ENCODE assay signal across 11 cellular contexts in genomic region chr18:22694954-22695353, GRCh38.
DNase-seq lines count a peak whose midpoint lies in the region; TF ChIP-seq lines count a peak whose summit lies in the region.
"Had no signal": no experiment of that assay in that cellular context is flagged by ENCODE, and none has a peak within 500 bp of the region (broad histone marks: within the 10 kb centered on the region; RNA-seq: fewer than 3 reads in every experiment).

No MANE protein-coding gene starts in this region.

- H2AFZ ChIP-seq in hepatocyte = no peak overlapping the region

- peak overlapping the region; percentile 40 to 84 (median 66) for H3K27ac ChIP-seq in adrenal gland
- H3K27ac ChIP-seq in hepatocyte = peak overlapping the region; percentile 80
- peak overlapping the region; percentile 23 to 69 for H3K27ac ChIP-seq in uterus
- H3K27ac ChIP-seq: 22Rv1 had no signal

- H3K9me2 ChIP-seq in hepatocyte (replicated peaks; ENCODE audit: insufficient read depth) = no peaks in the 10 kb centered on the region

- TF ChIP-seq POLR2A in adrenal gland (IDR thresholded peaks at IDR 0.05) = peak in 1 of 2 donors; percentile 80
- no peak for TF ChIP-seq POLR2A in uterus (IDR thresholded peaks at IDR 0.05)

- H3K4me3 ChIP-seq in adrenal gland (peak overlapping the region in 1 of 4 donors; percentile 22), hepatocyte (no peak overlapping the region), uterus (no peak overlapping the region)

- no peaks in the 10 kb centered on the region for H4K20me1 ChIP-seq in hepatocyte (ENCODE audit: insufficient read depth, poor library complexity, severe bottlenecking)

- WGBS in adrenal gland, 4 donors = 38 to 62% (median 44%) methylated on average over 8 of the region's 8 CpGs
- 40% methylated on average over 8 of the region's 8 CpGs for WGBS in hepatocyte (ENCODE audit: low lambda C conversion rate, missing lambda C conversion rate)

- peak; percentile 6 for DNase-seq in NOMO-1 treated with DMSO at 0.1 percent for 48 hours (lab: John Stamatoyannopoulos, UW; ENCODE audit: unreplicated experiment)
- no peak for DNase-seq in NOMO-1 treated with dmso at 0.1 percent for 144 hours (lab: John Stamatoyannopoulos, UW; ENCODE audit: unreplicated experiment)
- DNase-seq in adrenal gland = peak; percentile 86 to 95 (median 95)
- DNase-seq in hepatocyte (ENCODE audit: low spot score) = peak; percentile 90
- DNase-seq in uterus = peak; percentile 85 to 91
- DNase-seq in SK-N-DZ (ENCODE audit: low spot score) = no peak
- no peak for DNase-seq in NCI-H146 treated with DMSO at 0.1 percent for 48 hours (lab: John Stamatoyannopoulos, UW; ENCODE audit: unreplicated experiment)
- no peak for DNase-seq in NCI-H1105 treated with DMSO at 0.1 percent for 48 hours (lab: John Stamatoyannopoulos, UW)
- DNase-seq: activated CD4-positive, alpha-beta T cell treated with anti-CD3 and anti-CD28 coated beads, Interleukin-2, amount 10 ng/mL, durations not matched to agents 24 days and 14 days; NCI-H2171 treated with DMSO at 0.1 percent for 48 hours had no signal

- H3K27me3 ChIP-seq in adrenal gland (no peaks in the 10 kb centered on the region), hepatocyte (no peaks in the 10 kb centered on the region), uterus (no peaks in the 10 kb centered on the region)

- H3K4me1 ChIP-seq in adrenal gland (replicated peaks in 1 of 2) (peaks cover 16 to 24% of the 10 kb centered on the region in 2 donors), hepatocyte (ENCODE audit: insufficient read depth) (peaks cover 31% of the 10 kb centered on the region), uterus (peaks cover 0 to 6% of the 10 kb centered on the region in 2 donors)

- no peaks in the 10 kb centered on the region for H3K9me3 ChIP-seq in adrenal gland (replicated peaks in 1 of 3)
- H3K9me3 ChIP-seq in hepatocyte (ENCODE audit: low read depth) = no peaks in the 10 kb centered on the region
- no peaks in the 10 kb centered on the region for H3K9me3 ChIP-seq in uterus

- peak overlapping the region; percentile 59 for H3K4me2 ChIP-seq in hepatocyte

- intact Hi-C loops in adrenal gland (cut with DNase I) (loop anchor here in 1 of 2 donors (10.0 kb wide), 1 partner anchor 100 kb away; no protein-coding TSS in a partner anchor), uterus (cut with DNase I; ENCODE audit: low total_unique reads) (no loop called here)

- no peaks in the 10 kb centered on the region for H3K36me3 ChIP-seq in adrenal gland (replicated peaks in 1 of 2)
- H3K36me3 ChIP-seq in hepatocyte (replicated peaks; ENCODE audit: insufficient read depth, low read depth) = no peaks in the 10 kb centered on the region
- H3K36me3 ChIP-seq in uterus = no peaks in the 10 kb centered on the region

- TF ChIP-seq CTCF in adrenal gland (IDR thresholded peaks at IDR 0.05) (no peak), hepatocyte (IDR thresholded peaks at IDR 0.05; ENCODE audit: poor library complexity) (no peak), uterus (IDR thresholded peaks at IDR 0.05) (no peak)

- H3K79me2 ChIP-seq in hepatocyte = no peaks in the 10 kb centered on the region

Comparison
In these comparisons a context has a peak if more than half of its experiments do, and no peak if none do; other contexts are left out.
1. DNase-seq: peak in NOMO-1 treated with DMSO at 0.1 percent for 48 hours (single experiment), adrenal gland (7 of 7), hepatocyte (single experiment) and uterus (2 of 2); none in NOMO-1 treated with dmso at 0.1 percent for 144 hours (single experiment), SK-N-DZ (single experiment), NCI-H146 treated with DMSO at 0.1 percent for 48 hours (single experiment) and NCI-H1105 treated with DMSO at 0.1 percent for 48 hours (single experiment).
2. Peak in every context shown above with its lines, with median percentiles within 50 percentile points of each other: H3K27ac ChIP-seq.